Comparison of ENCODE assay signal across 8 cellular contexts in the genomic region with DNA sequence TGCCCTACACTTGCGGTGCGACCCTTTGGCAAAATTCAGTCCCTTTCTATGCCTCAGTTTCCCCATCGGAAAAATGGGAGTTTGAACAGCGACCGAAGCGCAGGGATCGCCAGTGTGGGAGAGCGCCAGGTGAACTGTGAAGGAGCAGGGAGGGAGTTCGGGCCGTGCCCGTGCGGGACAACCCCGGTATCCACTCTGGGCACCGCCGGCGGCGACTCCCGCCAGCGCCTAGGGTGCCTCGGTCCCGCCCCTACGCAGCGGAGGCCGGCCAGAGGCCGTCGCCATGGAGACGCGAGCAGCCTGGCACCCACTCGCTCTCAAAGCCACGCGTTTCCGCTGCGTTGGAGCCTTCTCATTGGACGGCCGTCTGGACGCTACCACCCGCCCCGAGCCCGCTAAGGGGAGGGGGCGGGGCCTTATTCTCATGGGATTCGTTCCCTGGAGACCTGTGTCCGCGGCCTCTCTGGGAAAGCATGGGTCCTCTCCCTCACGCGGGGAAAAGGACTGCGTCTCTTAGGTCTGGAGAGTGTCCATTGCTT. TPM values are rescaled to one million over a fixed set of nuclear protein-coding genes. Genes with fewer than 3 reads are reported as not detected.
DNase-seq lines count a peak whose midpoint lies in the region; ATAC-seq lines count a peak whose summit lies in the region.

No MANE protein-coding gene starts in this region.

- H3K36me3 Mint-ChIP-seq in IgD-negative memory B cell = no peaks in the 10 kb centered on the region

- H3K4me3 ChIP-seq in esophagus (ENCODE audit: low read depth in 1 of 2, low read length in 2 of 2) = peak overlapping the region; percentile 62 to 85
- peak overlapping the region; percentile 86 for H3K4me3 ChIP-seq in mucosa of stomach (ENCODE audit: low read length)

- H3K9ac ChIP-seq in mucosa of stomach (ENCODE audit: low read length) = peak overlapping the region; percentile 69

- H3K27ac ChIP-seq in esophagus (ENCODE audit: low read depth in 2 of 2, low read length in 1 of 2) = peak overlapping the region; percentile 90 to 97

- DNase-seq in DMS 273 treated with DMSO at 0.1 percent for 48 hours (lab: John Stamatoyannopoulos, UW) (peak; percentile 78), OCI-M1 (lab: John Stamatoyannopoulos, UW) (peak; percentile 99)
- peak; percentile 94 for DNase-seq in activated T-cell treated with anti-CD3 and anti-CD28 coated beads, Interleukin-2, amount 50 U/mL, for 1 hour
- peak; percentile 91 to 92 for DNase-seq in stimulated activated CD8-positive, alpha-beta memory T cell treated with anti-CD3 and anti-CD28 coated beads, Interleukin-7, amount 100 ng/mL, for 1 hour (ENCODE audit: low read depth in 2 of 2)

- peak; percentile 69 for ATAC-seq in GM21529 (IDR thresholded peaks at IDR 0.05; ENCODE audit: unreplicated experiment)

- peak overlapping the region; percentile 88 to 97 (median 96) for H3K27ac Mint-ChIP-seq in IgD-negative memory B cell

- H3K4me1 ChIP-seq in esophagus (ENCODE audit: control insufficient read depth in 2 of 2, insufficient read depth in 2 of 2, low read length in 1 of 2) = peaks cover 0 to 6% of the 10 kb centered on the region in 2 donors
- H3K4me1 ChIP-seq in mucosa of stomach (ENCODE audit: control insufficient read depth, insufficient read depth, low read length) = peaks cover 22% of the 10 kb centered on the region

- H3K9me3 ChIP-seq in esophagus (ENCODE audit: control insufficient read depth in 2 of 2, insufficient read depth in 1 of 2, low read depth in 1 of 2, low read length in 1 of 2) = no peaks in the 10 kb centered on the region
- no peaks in the 10 kb centered on the region for H3K9me3 ChIP-seq in mucosa of stomach (ENCODE audit: control insufficient read depth, low read length)

- no peaks in the 10 kb centered on the region for H3K27me3 Mint-ChIP-seq in IgD-negative memory B cell

- peak overlapping the region; percentile 89 to 97 (median 95) for H3K4me3 Mint-ChIP-seq in IgD-negative memory B cell

- no peaks in the 10 kb centered on the region for H3K27me3 ChIP-seq in esophagus (ENCODE audit: control insufficient read depth in 1 of 2, insufficient read depth in 2 of 2, low read length in 2 of 2)
- no peaks in the 10 kb centered on the region for H3K27me3 ChIP-seq in mucosa of stomach (ENCODE audit: control insufficient read depth, insufficient read depth, low read length)

- H3K9me3 Mint-ChIP-seq in IgD-negative memory B cell = peaks cover 0 to 4% (median 0%) of the 10 kb centered on the region in 3 donors

- H3K36me3 ChIP-seq in esophagus (ENCODE audit: control insufficient read depth in 2 of 2, insufficient read depth in 2 of 2, low read length in 1 of 2) = peaks cover 0 to 2% of the 10 kb centered on the region in 2 donors
- no peaks in the 10 kb centered on the region for H3K36me3 ChIP-seq in mucosa of stomach (ENCODE audit: control insufficient read depth, insufficient read depth, low read length)

- H3K4me1 Mint-ChIP-seq in IgD-negative memory B cell = peaks cover 27 to 34% (median 29%) of the 10 kb centered on the region in 3 donors

- WGBS in esophagus, 2 donors = 0 to 1% methylated on average over 43 to 46 of the region's 46 CpGs

RNA-seq across cellular contexts. Expression of gene MLEC, which starts 0.7 kb away (rescaled TPM):
- polyA plus RNA-seq in IgD-negative memory B cell (64.3 TPM), esophagus (10 to 100 TPM; 14.0 to 15.7 TPM)

RNA-seq across cellular contexts. Expression of gene UNC119B, which starts 24.0 kb away (rescaled TPM):
- 4.9 TPM for polyA plus RNA-seq in IgD-negative memory B cell
- 1 to 10 TPM; 4.9 to 9.1 TPM for polyA plus RNA-seq in esophagus

RNA-seq across cellular contexts. Expression of gene ACADS, which starts 39.4 kb away (rescaled TPM):
- polyA plus RNA-seq in IgD-negative memory B cell = 14.1 TPM
- polyA plus RNA-seq in esophagus = 10 to 100 TPM; 13.7 to 14.9 TPM

RNA-seq across cellular contexts. Expression of gene CABP1, which starts 45.8 kb away (rescaled TPM):
- polyA plus RNA-seq in IgD-negative memory B cell (not detected), esophagus (1 to 10 TPM in 1 of 2 donors, under 1 TPM in 1; 0.48 to 1.1 TPM)

Comparison
In these comparisons a context has a peak if more than half of its experiments do, and no peak if none do; other contexts are left out.
1. Peak in every context shown above with its lines: DNase-seq, ATAC-seq, H3K4me3 ChIP-seq and H3K27ac ChIP-seq.